8 cellular contexts compared by ENCODE assay signal in the genomic region with DNA sequence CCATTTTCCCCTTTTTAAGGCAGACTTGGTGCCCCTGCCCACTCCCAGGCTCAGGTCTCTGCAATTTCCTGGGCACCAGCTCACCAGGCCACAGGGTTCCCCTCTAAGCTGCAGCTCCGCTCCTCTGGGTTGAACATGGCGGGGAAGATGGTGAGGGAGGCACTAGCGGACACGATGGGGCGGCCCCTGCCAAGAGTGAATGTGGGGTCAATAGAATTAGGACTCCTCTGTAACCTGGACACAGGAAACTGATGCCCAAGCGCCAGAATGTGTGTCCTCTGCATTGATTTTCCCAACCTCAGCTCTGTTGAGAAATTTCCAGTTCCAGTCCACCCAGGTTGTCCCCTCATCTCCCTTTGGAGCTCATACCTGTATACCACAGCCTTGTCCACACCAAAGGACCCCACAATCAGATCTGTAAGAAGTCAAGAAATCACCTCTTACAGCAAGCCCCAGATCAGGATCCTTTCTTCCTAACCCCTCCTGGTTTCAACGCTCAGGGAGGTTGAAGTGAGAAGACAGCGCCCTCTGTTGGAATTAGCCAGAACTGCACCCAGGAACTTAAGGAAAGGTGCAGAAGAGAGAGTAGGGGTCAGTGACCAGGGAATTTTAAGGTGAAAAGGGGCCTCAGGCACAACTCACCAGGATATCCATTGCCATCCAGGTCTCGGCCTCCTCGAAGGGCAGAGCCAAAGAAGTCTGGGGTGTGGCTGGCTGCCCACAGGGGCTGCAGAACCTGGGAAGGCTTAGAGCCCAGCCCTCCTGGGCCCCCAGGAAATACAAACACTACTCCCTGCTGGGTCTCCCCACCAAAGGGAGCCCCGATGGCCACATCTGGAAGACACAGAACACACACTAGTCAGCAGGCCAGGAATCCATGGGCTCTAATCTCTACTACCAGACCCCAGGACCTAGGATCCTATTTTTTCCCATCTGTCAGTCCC. TPM values are rescaled to one million over a fixed set of nuclear protein-coding genes. Genes with fewer than 3 reads are reported as not detected.
DNase-seq lines count a peak whose midpoint lies in the region; ATAC-seq, FAIRE-seq and TF ChIP-seq lines count a peak whose summit lies in the region.

No MANE protein-coding gene starts in this region.

- FAIRE-seq in urothelium cell line (lab: Jason Lieb, UNC): peak; percentile 17

- H3K9me3 Mint-ChIP-seq in activated CD4-positive, alpha-beta T cell treated with anti-CD3 and anti-CD28 coated beads, Interleukin-2, amount 10 ng/mL, durations not matched to agents 24 days and 14 days: no peaks in the 10 kb centered on the region
- no peaks in the 10 kb centered on the region for H3K9me3 Mint-ChIP-seq in natural killer cell

- peak; percentile 99 for TF ChIP-seq CTCF in natural killer cell (IDR thresholded peaks at IDR 0.05)

- intact Hi-C loops in activated CD4-positive, alpha-beta T cell treated with anti-CD3 and anti-CD28 coated beads, Interleukin-2, amount 10 ng/mL, durations not matched to agents 24 days and 14 days (cut with micrococcal nuclease): no loop called here
- intact Hi-C loops in natural killer cell (cut with micrococcal nuclease): no loop called here

- no peak overlapping the region for H3K27ac Mint-ChIP-seq in activated CD4-positive, alpha-beta T cell treated with anti-CD3 and anti-CD28 coated beads, Interleukin-2, amount 10 ng/mL, durations not matched to agents 24 days and 14 days
- peak overlapping the region; percentile 74 to 86 for H3K27ac Mint-ChIP-seq in natural killer cell

- H3K4me3 Mint-ChIP-seq in activated CD4-positive, alpha-beta T cell treated with anti-CD3 and anti-CD28 coated beads, Interleukin-2, amount 10 ng/mL, durations not matched to agents 24 days and 14 days: no peak overlapping the region
- no peak overlapping the region for H3K4me3 Mint-ChIP-seq in natural killer cell

- peaks cover 18% of the 10 kb centered on the region for H3K4me1 Mint-ChIP-seq in activated CD4-positive, alpha-beta T cell treated with anti-CD3 and anti-CD28 coated beads, Interleukin-2, amount 10 ng/mL, durations not matched to agents 24 days and 14 days
- H3K4me1 Mint-ChIP-seq in natural killer cell: peaks cover 33 to 57% of the 10 kb centered on the region in 2 donors

- peaks cover 74% of the 10 kb centered on the region for H3K36me3 Mint-ChIP-seq in activated CD4-positive, alpha-beta T cell treated with anti-CD3 and anti-CD28 coated beads, Interleukin-2, amount 10 ng/mL, durations not matched to agents 24 days and 14 days (ENCODE audit: low read depth)
- H3K36me3 Mint-ChIP-seq in natural killer cell: peaks cover 19% of the 10 kb centered on the region

- peak; percentile 66 to 82 (median 77) for ATAC-seq in natural killer cell

- H3K27me3 Mint-ChIP-seq in activated CD4-positive, alpha-beta T cell treated with anti-CD3 and anti-CD28 coated beads, Interleukin-2, amount 10 ng/mL, durations not matched to agents 24 days and 14 days: no peaks in the 10 kb centered on the region
- H3K27me3 Mint-ChIP-seq in natural killer cell (ENCODE audit: low read depth in 2 of 2): no peaks in the 10 kb centered on the region

- DNase-seq in NCI-H2196 (lab: John Stamatoyannopoulos, UW; ENCODE audit: unreplicated experiment) (peak; percentile 76), NCI-H2196 treated with DMSO at 0.1 percent for 48 hours (lab: John Stamatoyannopoulos, UW; ENCODE audit: unreplicated experiment) (no peak), NCI-H1048 (lab: John Stamatoyannopoulos, UW) (peak; percentile 26), natural killer cell (peak; percentile 60), urothelium cell line (ENCODE audit: low spot score) (peak; percentile 59), middle frontal gyrus (ENCODE audit: extremely low spot score, low spot score) (no peak)
- peak; percentile 89 for DNase-seq in activated CD4-positive, alpha-beta T cell treated with anti-CD3 and anti-CD28 coated beads, Interleukin-2, amount 10 ng/mL, durations not matched to agents 24 days and 14 days
- DNase-seq in effector CD8-positive, alpha-beta T cell (lab: John Stamatoyannopoulos, UW): peak; percentile 62

RNA-seq across cellular contexts. Expression of a gene that starts 14.7 kb away (rescaled TPM):
- 43.9 and 48.0 TPM in 2 replicates for total RNA-seq in activated CD4-positive, alpha-beta T cell treated with anti-CD3 and anti-CD28 coated beads, Interleukin-2, amount 10 ng/mL, durations not matched to agents 24 days and 14 days
- 100 to 1,000 TPM; 177 to 232 (median 207) TPM for total RNA-seq in natural killer cell

RNA-seq across cellular contexts. Expression of a gene that starts 19.8 kb away (rescaled TPM):
- total RNA-seq in activated CD4-positive, alpha-beta T cell treated with anti-CD3 and anti-CD28 coated beads, Interleukin-2, amount 10 ng/mL, durations not matched to agents 24 days and 14 days: 0.84 and 1.2 TPM in 2 replicates
- total RNA-seq in natural killer cell: 1 to 10 TPM; 5.4 to 9.8 (median 8.9) TPM

RNA-seq across cellular contexts. Expression of a gene that starts 40.0 kb away (rescaled TPM):
- total RNA-seq in activated CD4-positive, alpha-beta T cell treated with anti-CD3 and anti-CD28 coated beads, Interleukin-2, amount 10 ng/mL, durations not matched to agents 24 days and 14 days: 1.5 TPM in 2 replicates
- 1 to 10 TPM in 1 of 3 donors, under 1 TPM in 2; 0.45 to 4.9 (median 0.59) TPM for total RNA-seq in natural killer cell

Comparison
In these comparisons a context has a peak if more than half of its experiments do, and no peak if none do; other contexts are left out.
1. DNase-seq: peak in NCI-H2196 (single experiment), NCI-H1048 (single experiment), activated CD4-positive, alpha-beta T cell treated with anti-CD3 and anti-CD28 coated beads, Interleukin-2, amount 10 ng/mL, durations not matched to agents 24 days and 14 days (single experiment), effector CD8-positive, alpha-beta T cell (single experiment), natural killer cell (single experiment) and urothelium cell line (single experiment); none in NCI-H2196 treated with DMSO at 0.1 percent for 48 hours (single experiment) and middle frontal gyrus (single experiment).